ENCODE assay signal across 1 cellular context in genomic region chr17:8173056-8173870, GRCh38.
TF ChIP-seq lines count a peak whose summit lies in the region.

No MANE protein-coding gene starts in this region.

TF ChIP-seq in WTC11, 78 proteins besides CTCF, POLR2A, EP300 and RAD21 (continued from another document):
- TF ChIP-seq ATF2 (CRISPR knock-in tag; IDR thresholded peaks at IDR 0.05; ENCODE audit: borderline replicate concordance, low read depth) (peak; percentile 88; the same call in 1 of the 2 replicates), NFE2L1 (CRISPR knock-in tag; IDR thresholded peaks at IDR 0.05) (peak; percentile 94; the same call in 1 of the 2 replicates), HMGA2 (CRISPR knock-in tag; IDR thresholded peaks at IDR 0.05) (no peak), MAX (CRISPR knock-in tag; IDR thresholded peaks at IDR 0.05) (peak; percentile 64), ZNF416 (CRISPR knock-in tag; IDR thresholded peaks at IDR 0.05) (peak; percentile 100), ZNF532 (CRISPR knock-in tag; IDR thresholded peaks at IDR 0.05; ENCODE audit: borderline replicate concordance) (peak; percentile 100), ZBTB43 (CRISPR knock-in tag; IDR thresholded peaks at IDR 0.05) (peak; percentile 94; the same call in 1 of the 2 replicates), ATF1 (CRISPR knock-in tag; IDR thresholded peaks at IDR 0.05) (peak; percentile 93), ELF4 (CRISPR knock-in tag; IDR thresholded peaks at IDR 0.05; ENCODE audit: low read depth) (0 out of 2 replicates have a peak, but pooled peaks have one; percentile 79), CBFB (CRISPR knock-in tag; IDR thresholded peaks at IDR 0.05; ENCODE audit: low read depth) (peak; percentile 98), MXD4 (CRISPR knock-in tag; IDR thresholded peaks at IDR 0.05; ENCODE audit: borderline replicate concordance) (no peak), SMAD3 (CRISPR knock-in tag; IDR thresholded peaks at IDR 0.05; ENCODE audit: borderline replicate concordance) (peak; percentile 92), GTF2I (CRISPR knock-in tag; conservative IDR thresholded peaks at IDR 0.05) (no peak), ZNF396 (CRISPR knock-in tag; IDR thresholded peaks at IDR 0.05; ENCODE audit: borderline replicate concordance) (no peak), OVOL2 (CRISPR knock-in tag; IDR thresholded peaks at IDR 0.05; ENCODE audit: borderline replicate concordance) (peak; percentile 99), ZNF671 (CRISPR knock-in tag; IDR thresholded peaks at IDR 0.05) (peak; percentile 99), JUN (CRISPR knock-in tag; IDR thresholded peaks at IDR 0.05) (peak; percentile 97), ZSCAN18 (CRISPR knock-in tag; IDR thresholded peaks at IDR 0.05) (no peak), ZNF121 (CRISPR knock-in tag; IDR thresholded peaks at IDR 0.05) (peak; percentile 74; the same call in 1 of the 2 replicates), NR1H2 (CRISPR knock-in tag; IDR thresholded peaks at IDR 0.05) (no peak), STAT6 (CRISPR knock-in tag; conservative IDR thresholded peaks at IDR 0.05; ENCODE audit: low read depth) (0 out of 2 replicates have a peak, but pooled peaks have one; percentile 92), GRHL2 (CRISPR knock-in tag; IDR thresholded peaks at IDR 0.05; ENCODE audit: insufficient replicate concordance, severe bottlenecking) (no peak), IRF1 (CRISPR knock-in tag; IDR thresholded peaks at IDR 0.05) (peak; percentile 93), USF1 (CRISPR knock-in tag; IDR thresholded peaks at IDR 0.05) (peak; percentile 82), ZNF219 (CRISPR knock-in tag; IDR thresholded peaks at IDR 0.05; ENCODE audit: borderline replicate concordance) (peak; percentile 95), SP1 (CRISPR knock-in tag; conservative IDR thresholded peaks at IDR 0.05) (peak; percentile 93), ZNF317 (CRISPR knock-in tag; IDR thresholded peaks at IDR 0.05; ENCODE audit: borderline replicate concordance, low read depth) (0 out of 2 replicates have a peak, but pooled peaks have one; percentile 58), AFF4 (CRISPR knock-in tag; IDR thresholded peaks at IDR 0.05; ENCODE audit: borderline replicate concordance) (peak; percentile 94; the same call in 1 of the 2 replicates), FOXP1 (CRISPR knock-in tag; IDR thresholded peaks at IDR 0.05; ENCODE audit: borderline replicate concordance) (no peak; the same call in 1 of the 2 replicates), HMGXB4 (CRISPR knock-in tag; IDR thresholded peaks at IDR 0.05) (peak; percentile 44; the same call in 1 of the 2 replicates)
